In the genomic region with DNA sequence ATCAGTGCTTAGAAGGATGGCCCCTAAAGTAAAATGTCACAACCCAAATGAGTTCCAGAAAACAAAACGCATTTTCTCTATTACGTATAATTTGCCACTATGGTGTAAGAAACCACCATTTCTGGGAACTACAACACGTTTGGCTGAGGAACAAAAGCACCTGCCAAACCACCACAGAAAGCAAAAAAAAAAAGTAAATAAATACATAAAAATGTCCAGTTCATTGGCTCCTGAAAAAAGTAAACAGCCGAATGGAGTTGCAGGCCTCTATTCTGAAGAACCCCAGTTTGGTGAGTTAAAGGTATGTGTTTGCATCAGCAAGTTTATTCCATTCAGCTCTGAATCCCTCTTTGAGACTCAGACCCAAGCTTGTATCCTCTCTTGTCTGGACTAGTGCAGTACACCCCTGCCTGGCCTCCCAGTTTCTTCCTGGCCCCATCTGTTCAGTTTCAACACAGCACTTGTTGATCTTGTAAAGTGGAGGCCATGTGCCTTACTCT, we compare ENCODE assay signal across 1 cellular context.
TF ChIP-seq lines count a peak whose summit lies in the region.

No MANE protein-coding gene starts in this region.

TF ChIP-seq in WTC11, 78 proteins besides CTCF, POLR2A, EP300 and RAD21 (continued from another document):
- TF ChIP-seq, protein P1, sequence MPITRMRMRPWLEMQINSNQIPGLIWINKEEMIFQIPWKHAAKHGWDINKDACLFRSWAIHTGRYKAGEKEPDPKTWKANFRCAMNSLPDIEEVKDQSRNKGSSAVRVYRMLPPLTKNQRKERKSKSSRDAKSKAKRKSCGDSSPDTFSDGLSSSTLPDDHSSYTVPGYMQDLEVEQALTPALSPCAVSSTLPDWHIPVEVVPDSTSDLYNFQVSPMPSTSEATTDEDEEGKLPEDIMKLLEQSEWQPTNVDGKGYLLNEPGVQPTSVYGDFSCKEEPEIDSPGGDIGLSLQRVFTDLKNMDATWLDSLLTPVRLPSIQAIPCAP (CRISPR knock-in tag; IDR thresholded peaks at IDR 0.05) = no peak
- no peak for TF ChIP-seq TEAD1 (CRISPR knock-in tag; IDR thresholded peaks at IDR 0.05)
- TF ChIP-seq ZNF671 (CRISPR knock-in tag; IDR thresholded peaks at IDR 0.05) = no peak
- TF ChIP-seq, protein P2, sequence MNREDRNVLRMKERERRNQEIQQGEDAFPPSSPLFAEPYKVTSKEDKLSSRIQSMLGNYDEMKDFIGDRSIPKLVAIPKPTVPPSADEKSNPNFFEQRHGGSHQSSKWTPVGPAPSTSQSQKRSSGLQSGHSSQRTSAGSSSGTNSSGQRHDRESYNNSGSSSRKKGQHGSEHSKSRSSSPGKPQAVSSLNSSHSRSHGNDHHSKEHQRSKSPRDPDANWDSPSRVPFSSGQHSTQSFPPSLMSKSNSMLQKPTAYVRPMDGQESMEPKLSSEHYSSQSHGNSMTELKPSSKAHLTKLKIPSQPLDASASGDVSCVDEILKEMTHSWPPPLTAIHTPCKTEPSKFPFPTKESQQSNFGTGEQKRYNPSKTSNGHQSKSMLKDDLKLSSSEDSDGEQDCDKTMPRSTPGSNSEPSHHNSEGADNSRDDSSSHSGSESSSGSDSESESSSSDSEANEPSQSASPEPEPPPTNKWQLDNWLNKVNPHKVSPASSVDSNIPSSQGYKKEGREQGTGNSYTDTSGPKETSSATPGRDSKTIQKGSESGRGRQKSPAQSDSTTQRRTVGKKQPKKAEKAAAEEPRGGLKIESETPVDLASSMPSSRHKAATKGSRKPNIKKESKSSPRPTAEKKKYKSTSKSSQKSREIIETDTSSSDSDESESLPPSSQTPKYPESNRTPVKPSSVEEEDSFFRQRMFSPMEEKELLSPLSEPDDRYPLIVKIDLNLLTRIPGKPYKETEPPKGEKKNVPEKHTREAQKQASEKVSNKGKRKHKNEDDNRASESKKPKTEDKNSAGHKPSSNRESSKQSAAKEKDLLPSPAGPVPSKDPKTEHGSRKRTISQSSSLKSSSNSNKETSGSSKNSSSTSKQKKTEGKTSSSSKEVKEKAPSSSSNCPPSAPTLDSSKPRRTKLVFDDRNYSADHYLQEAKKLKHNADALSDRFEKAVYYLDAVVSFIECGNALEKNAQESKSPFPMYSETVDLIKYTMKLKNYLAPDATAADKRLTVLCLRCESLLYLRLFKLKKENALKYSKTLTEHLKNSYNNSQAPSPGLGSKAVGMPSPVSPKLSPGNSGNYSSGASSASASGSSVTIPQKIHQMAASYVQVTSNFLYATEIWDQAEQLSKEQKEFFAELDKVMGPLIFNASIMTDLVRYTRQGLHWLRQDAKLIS (CRISPR knock-in tag; IDR thresholded peaks at IDR 0.05; ENCODE audit: borderline replicate concordance) = no peak
